Comparison of ENCODE assay signal across 15 cellular contexts in genomic region chr15:40002295-40002694, GRCh38. TPM values are rescaled to one million over a fixed set of nuclear protein-coding genes. Genes with fewer than 3 reads are reported as not detected.
A peak's percentile ranks its signal among the peaks of the same experiment; 100 is the strongest.
DNase-seq lines count a peak whose midpoint lies in the region; ATAC-seq, FAIRE-seq and TF ChIP-seq lines count a peak whose summit lies in the region.
"Had no signal": no experiment of that assay in that cellular context is flagged by ENCODE, and none has a peak within 500 bp of the region (broad histone marks: within the 10 kb centered on the region; RNA-seq: fewer than 3 reads in every experiment).

No MANE protein-coding gene starts in this region.

- H3K23ac ChIP-seq in IMR-90 (ENCODE audit: low read depth, low read length), result peak overlapping the region; percentile 83

- peak overlapping the region; percentile 69; the same call in 1 of the 2 replicates for H3K18ac ChIP-seq in IMR-90 (ENCODE audit: low read depth, low read length)

- no CpG with 5 or more reads among the region's 2 CpGs for WGBS in IMR-90 (ENCODE audit: extremely low coverage in 2 of 2, insufficient read length in 1 of 2), 2 experiments
- 91 to 96% methylated on average over 2 of the region's 2 CpGs for WGBS in aorta, 2 donors

- dilution Hi-C loops in IMR-90 (cut with HindIII; ENCODE audit: low sequenced_read_pairs, unreplicated experiment), result no loop called here

- intact Hi-C loops in IMR-90 (cut with micrococcal nuclease), result loop anchor here (10.0 kb wide), 1 partner anchor 217 kb away; the partner anchor contains the start of gene FSIP1
- intact Hi-C loops in left colon (cut with DNase I, micrococcal nuclease), result no loop called here
- intact Hi-C loops in aorta (cut with DNase I), result no loop called here

- peaks cover 15 to 27% of the 10 kb centered on the region in 2 experiments for H3K79me1 ChIP-seq in IMR-90 (ENCODE audit: low read depth in 1 of 2, low read length in 2 of 2)

- peak overlapping the region; percentile 75 for H3K4ac ChIP-seq in IMR-90 (ENCODE audit: low read depth, low read length)

- peak overlapping the region; percentile 74; the same call in 1 of the 2 replicates for H2AK5ac ChIP-seq in IMR-90 (ENCODE audit: low read depth, low read length)

- peak; percentile 51 for ATAC-seq in IMR-90 (ENCODE audit: low read depth)
- peak; percentile 81 for ATAC-seq in left colon
- no peak for ATAC-seq in HG03378 (IDR thresholded peaks at IDR 0.05; ENCODE audit: unreplicated experiment)
- no peak for ATAC-seq in aorta (ENCODE audit: low FRiP score)

- H3K27me3 ChIP-seq in IMR-90 (ENCODE audit: control insufficient read depth, insufficient read depth, low read length), result no peaks in the 10 kb centered on the region
- no peaks in the 10 kb centered on the region for H3K27me3 ChIP-seq in bronchial epithelial cell (ENCODE audit: control insufficient read depth, insufficient read depth, low read length)
- H3K27me3 ChIP-seq in aorta (ENCODE audit: control insufficient read depth in 1 of 2, insufficient read depth in 2 of 2, low read length in 1 of 2), result no peaks in the 10 kb centered on the region

- CTCF ChIA-PET in IMR-90 (lab: Yijun Ruan, JAX), result interaction anchor here (0.6 kb wide), 1 partner anchor 120 kb away, joined by 5 read pairs; no protein-coding TSS in a partner anchor

- H4K8ac ChIP-seq in IMR-90 (ENCODE audit: low read depth in 2 of 2, low read length in 2 of 2), result peak overlapping the region in 1 of 2 experiments; percentile 73; a peak in 2 of 4 replicates

- no peak for FAIRE-seq in bronchial epithelial cell (lab: Jason Lieb, UNC)

- no peaks in the 10 kb centered on the region for H3K9me3 ChIP-seq in IMR-90 (ENCODE audit: control insufficient read depth, insufficient read depth, low read length)
- no peaks in the 10 kb centered on the region for H3K9me3 ChIP-seq in aorta (ENCODE audit: control insufficient read depth, low read length)

- peak overlapping the region; percentile 27; the same call in 1 of the 2 replicates for H2BK20ac ChIP-seq in IMR-90 (ENCODE audit: low read depth, low read length)

- no peak for TF ChIP-seq RAD21 in IMR-90 (IDR thresholded peaks at IDR 0.05; ENCODE audit: low read length)

- H3K4me3 ChIP-seq in IMR-90 (ENCODE audit: insufficient read depth, low read depth, low read length) (no peak overlapping the region), bronchial epithelial cell (ENCODE audit: low read depth, low read length) (no peak overlapping the region), aorta (ENCODE audit: low read length in 2 of 2) (no peak overlapping the region), coronary artery (no peak overlapping the region)

- H4K20me1 ChIP-seq in IMR-90 (ENCODE audit: insufficient read depth, low read length), result no peaks in the 10 kb centered on the region; the same call in 1 of the 2 replicates

- peaks cover 31% of the 10 kb centered on the region for H3K36me3 ChIP-seq in IMR-90 (ENCODE audit: control insufficient read depth, insufficient read depth, low read length)
- peaks cover 9% of the 10 kb centered on the region for H3K36me3 ChIP-seq in bronchial epithelial cell (ENCODE audit: control insufficient read depth, insufficient read depth, low read length)
- peaks cover 2 to 6% of the 10 kb centered on the region in 2 donors for H3K36me3 ChIP-seq in aorta (ENCODE audit: control insufficient read depth in 1 of 2, insufficient read depth in 2 of 2, low read length in 1 of 2)

- TF ChIP-seq CTCF in IMR-90 (conservative IDR thresholded peaks at IDR 0.05; ENCODE audit: low read depth, low read length) (no peak), bronchial epithelial cell (IDR thresholded peaks at IDR 0.05; ENCODE audit: insufficient read depth, low read length, severe bottlenecking) (no peak), coronary artery (IDR thresholded peaks at IDR 0.05) (no peak)

- no peak overlapping the region for H2AFZ ChIP-seq in IMR-90 (replicated peaks; ENCODE audit: low read length, poor library complexity)
- H2AFZ ChIP-seq: parathyroid adenoma had no signal

- H3K4me2 ChIP-seq in IMR-90 (ENCODE audit: low read depth, low read length), result no peak overlapping the region

- in situ Hi-C loops in IMR-90 (cut with MboI; ENCODE audit: low sequenced_read_pairs), result no loop called here

- H2AK9ac ChIP-seq in IMR-90 (replicated peaks; ENCODE audit: low read depth, low read length, poor library complexity), result no peak overlapping the region

- no peak for TF ChIP-seq POLR2A in IMR-90 (IDR thresholded peaks at IDR 0.05; ENCODE audit: low read depth, low read length)

- H4K5ac ChIP-seq in IMR-90 (ENCODE audit: low read depth, low read length), result peak overlapping the region; percentile 12; the same call in 1 of the 2 replicates

- peak overlapping the region; percentile 83 for H3K14ac ChIP-seq in IMR-90 (replicated peaks; ENCODE audit: low read depth, low read length)

- H3K4me1 ChIP-seq in IMR-90 (ENCODE audit: control insufficient read depth, insufficient read depth, low read length) (peaks cover 11% of the 10 kb centered on the region), aorta (ENCODE audit: control insufficient read depth in 1 of 2, insufficient read depth in 2 of 2, low read length in 2 of 2) (no peaks in the 10 kb centered on the region)
- H3K4me1 ChIP-seq: parathyroid adenoma had no signal

- H2BK5ac ChIP-seq in IMR-90 (ENCODE audit: low read depth, low read length, poor library complexity, severe bottlenecking), result peak overlapping the region; percentile 59

- H3K9me1 ChIP-seq in IMR-90 (ENCODE audit: insufficient read depth, low read length), result peaks cover 24% of the 10 kb centered on the region

- H4K91ac ChIP-seq in IMR-90 (ENCODE audit: insufficient read depth, low read depth, low read length), result peak overlapping the region; percentile 66

- peak overlapping the region; percentile 40; the same call in 1 of the 2 replicates for H3K27ac ChIP-seq in IMR-90 (ENCODE audit: insufficient read depth, low read length)
- H3K27ac ChIP-seq in aorta (ENCODE audit: low read depth in 1 of 2, low read length in 2 of 2), result no peak overlapping the region
- H3K27ac ChIP-seq in coronary artery, result no peak overlapping the region
- H3K27ac ChIP-seq: parathyroid adenoma had no signal

- H3K9ac ChIP-seq in IMR-90 (ENCODE audit: low read depth, low read length), result no peak overlapping the region
- H3K9ac ChIP-seq: parathyroid adenoma had no signal

- POLR2A ChIA-PET in IMR-90 (lab: Charles Lee; ENCODE audit: unreplicated experiment), result no interaction called here

- DNase-seq in AG08396 (ENCODE audit: low spot score) (peak; percentile 25), IMR-90 (peak; percentile 65), bronchial epithelial cell (ENCODE audit: low read depth) (peak; percentile 67), left colon (peak in 1 of 2 donors; percentile 31), germinal center (ENCODE audit: low spot score) (no peak), aorta (no peak), coronary artery (ENCODE audit: low spot score) (no peak)
- DNase-seq: activated CD8-positive, alpha-beta memory T cell treated with anti-CD3 and anti-CD28 coated beads, Interleukin-2, amount 50 U/mL, for 48 hours; activated naive CD8-positive, alpha-beta T cell treated with anti-CD3 and anti-CD28 coated beads for 36 hours; NCI-H1417; NCI-H446; OCI-M1; stimulated activated CD4-positive, alpha-beta T cell treated with anti-CD3 and anti-CD28 coated beads, Interleukin-15, amount 100 ng/mL, for 24 hours had no signal

- peak overlapping the region; percentile 68 for H2BK120ac ChIP-seq in IMR-90 (ENCODE audit: low read depth, low read length)

- H2BK15ac ChIP-seq in IMR-90 (ENCODE audit: low read depth, low read length), result 0 out of 3 replicates have a peak overlapping the region, but pooled peaks have one; percentile 4

- peak overlapping the region; percentile 9; the same call in 1 of the 2 replicates for H3K56ac ChIP-seq in IMR-90 (ENCODE audit: extremely low read depth, insufficient read depth, low read length)

- no TSS peak for BruUV-seq in IMR-90 (replicated peaks; lab: Mats Ljungman, UMichigan)

TF ChIP-seq in IMR-90, 13 proteins besides CTCF, POLR2A, EP300 and RAD21:
- TF ChIP-seq CHD1 (IDR thresholded peaks at IDR 0.05; ENCODE audit: low read depth, low read length), result no peak
TF ChIP-seq in IMR-90: peak in this region for 0.

RNA-seq across cellular contexts. Expression of gene SRP14, which starts 36.7 kb away (rescaled TPM):
- total RNA-seq in IMR-90 (2012; rRNA removed) (106 and 205 TPM in 2 replicates), bronchial epithelial cell (95.8 and 176 TPM in 2 replicates), left colon (100 to 1,000 TPM; 144 to 153 TPM), aorta (100 to 1,000 TPM; 154 to 161 TPM)
- polyA plus RNA-seq in IMR-90 (2012; rRNA removed) (295 and 296 TPM in 2 replicates), aorta (100 to 1,000 TPM; 367 to 437 TPM)
- polyA plus RNA-seq in IMR-90 (2012; cell fraction: cytosol; rRNA removed), result 198 and 487 TPM in 2 replicates
- polyA plus RNA-seq in IMR-90 (2012; cell fraction: nucleus; rRNA removed; ENCODE audit: low replicate concordance), result 41.4 and 203 TPM in 2 replicates

Comparison
In these comparisons a context has a peak if more than half of its experiments do, and no peak if none do; other contexts are left out.
1. DNase-seq: peak in AG08396 (single experiment), IMR-90 (single experiment) and bronchial epithelial cell (single experiment); none in germinal center (single experiment), aorta (0 of 2) and coronary artery (single experiment).
2. ATAC-seq: peak in IMR-90 (single experiment) and left colon (single experiment); none in HG03378 (single experiment) and aorta (single experiment).